23 cellular contexts compared by ENCODE assay signal in the genomic region with DNA sequence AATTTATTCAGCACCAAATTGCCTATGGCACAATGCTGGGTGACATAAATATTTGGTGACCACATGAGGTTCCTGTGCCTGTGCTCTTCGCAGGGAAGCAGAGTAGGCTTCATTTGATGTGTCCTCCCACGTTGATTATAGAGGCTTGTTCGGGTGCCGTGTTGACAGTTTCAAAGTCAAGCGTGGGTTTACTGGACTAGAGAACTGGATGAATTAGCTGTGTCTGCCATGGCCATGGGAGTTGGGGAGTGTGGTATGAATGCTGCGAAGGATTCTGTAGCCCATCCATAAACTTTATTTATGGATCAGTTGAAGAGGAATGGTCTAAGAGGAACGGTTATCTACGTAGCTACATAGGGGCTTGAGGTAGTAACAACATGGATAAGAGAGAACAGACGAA.
"Had no signal": no experiment of that assay in that cellular context is flagged by ENCODE, and none has a peak within 500 bp of the region (broad histone marks: within the 10 kb centered on the region; RNA-seq: fewer than 3 reads in every experiment).

No MANE protein-coding gene starts in this region.

- H3K27me3 ChIP-seq: dorsolateral prefrontal cortex, esophagus muscularis mucosa, foreskin keratinocyte, gastrocnemius medialis, heart right ventricle, left lung had no signal

- H3K27ac Mint-ChIP-seq: mesothelial cell of epicardium, naive B cell had no signal

- H3K36me3 Mint-ChIP-seq: mesothelial cell of epicardium, naive B cell had no signal

- H3K9me3 ChIP-seq: esophagus muscularis mucosa, gastrocnemius medialis, heart right ventricle, left lung, lower lobe of right lung, mucosa of descending colon had no signal

- H3K9me3 Mint-ChIP-seq: mesothelial cell of epicardium, naive B cell had no signal

- H3K4me1 ChIP-seq: gastrocnemius medialis, lower lobe of right lung had no signal

- ATAC-seq: foreskin keratinocyte, gastrocnemius medialis, heart right ventricle, left cardiac atrium, left lung, lower lobe of right lung, mucosa of descending colon had no signal

- FAIRE-seq: colon, endothelial cell of umbilical vein, islet of Langerhans, keratinocyte had no signal

- H3K36me3 ChIP-seq: gastrocnemius medialis, heart right ventricle, left lung, lower lobe of right lung had no signal

- H3K4me3 ChIP-seq: coronary artery, dorsolateral prefrontal cortex, esophagus muscularis mucosa, gastrocnemius medialis, heart right ventricle, left lung, lower lobe of right lung, mucosa of descending colon had no signal

- H3K27ac ChIP-seq: coronary artery, dorsolateral prefrontal cortex, esophagus muscularis mucosa, foreskin keratinocyte, gastrocnemius medialis, heart right ventricle, lower lobe of right lung had no signal

- DNase-seq: dermis blood vessel endothelial cell; dorsolateral prefrontal cortex; effector CD4-positive, alpha-beta T cell; effector memory CD4-positive, alpha-beta T cell; foreskin keratinocyte; gastrocnemius medialis; glutamatergic neuron; head of caudate nucleus; heart right ventricle; hippocampal formation; left cardiac atrium; left lung; lower lobe of right lung; mesenchymal stem cell; mucosa of descending colon; naive B cell had no signal

- H3K4me3 Mint-ChIP-seq: mesothelial cell of epicardium, naive B cell had no signal

- H3K4me1 Mint-ChIP-seq: naive B cell had no signal

- H3K27me3 Mint-ChIP-seq: naive B cell had no signal
